Comparison of ENCODE assay signal across 1 cellular context in the genomic region with DNA sequence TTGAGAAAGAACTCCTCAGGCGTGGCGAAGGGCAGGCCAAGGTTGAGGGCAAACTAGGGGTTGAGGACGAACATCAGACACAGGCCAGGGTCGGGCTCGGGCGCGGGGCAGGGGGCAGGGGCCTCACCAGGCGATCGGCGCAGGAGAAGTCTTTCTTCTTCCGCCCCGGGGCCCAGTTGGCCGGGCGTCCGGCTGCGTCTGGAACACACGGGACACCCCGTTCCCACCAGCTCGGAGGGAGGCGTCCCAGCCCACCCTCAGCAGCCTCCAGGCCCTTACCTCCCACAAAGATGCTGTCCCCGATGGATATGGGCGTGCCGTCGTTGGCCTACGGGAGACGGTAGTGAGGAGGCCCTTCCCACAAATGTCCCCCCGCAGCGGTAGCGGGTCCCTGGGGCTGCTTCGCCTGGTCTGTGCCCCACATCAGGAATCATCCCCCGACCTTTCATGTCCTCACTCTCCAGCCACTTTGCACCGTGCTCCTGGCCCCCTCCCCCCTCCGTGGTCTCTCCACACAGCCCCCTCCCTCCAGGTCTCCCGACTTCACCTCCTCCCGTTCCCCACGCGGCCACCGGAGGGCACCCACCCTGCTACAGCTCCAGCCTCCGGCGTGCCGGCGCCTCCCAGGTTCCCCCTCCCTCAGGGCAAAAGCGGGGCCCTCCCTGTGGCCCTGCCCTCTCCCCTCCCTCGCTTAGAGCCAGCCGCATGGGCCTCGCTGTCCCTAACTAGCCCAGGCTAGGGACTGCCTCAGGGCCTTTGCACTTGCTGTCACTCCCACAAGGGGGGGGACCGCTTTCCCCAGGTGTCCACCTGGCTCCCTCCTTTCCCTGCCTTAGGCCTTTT.
TF ChIP-seq lines count a peak whose summit lies in the region.

No MANE protein-coding gene starts in this region.

TF ChIP-seq in HEK293, 187 proteins besides CTCF, POLR2A, EP300 and RAD21 (continued from another document and continues in another):
- TF ChIP-seq ZBTB1 (tag by site-specific recombination; IDR thresholded peaks at IDR 0.05) (no peak), ZNF624 (tag by site-specific recombination; IDR thresholded peaks at IDR 0.05) (no peak), ZNF626 (tag by site-specific recombination; IDR thresholded peaks at IDR 0.05) (no peak), ZNF510 (tag by site-specific recombination; IDR thresholded peaks at IDR 0.05; ENCODE audit: insufficient replicate concordance) (no peak), ZNF621 (tag by site-specific recombination; IDR thresholded peaks at IDR 0.05) (no peak), ZBTB17 (tag by site-specific recombination; IDR thresholded peaks at IDR 0.05) (no peak), SP3 (tag by site-specific recombination; IDR thresholded peaks at IDR 0.05) (peak; percentile 23; the same call in 1 of the 2 replicates), ZBTB8A (tag by site-specific recombination; IDR thresholded peaks at IDR 0.05) (0 out of 2 replicates have a peak, but pooled peaks have one; percentile 26), ZBTB48 (tag by site-specific recombination; IDR thresholded peaks at IDR 0.05) (0 out of 2 replicates have a peak, but pooled peaks have one; percentile 26), ZNF214 (tag by site-specific recombination; IDR thresholded peaks at IDR 0.05; ENCODE audit: borderline replicate concordance) (no peak), ZNF785 (tag by site-specific recombination; IDR thresholded peaks at IDR 0.05) (no peak), ZNF24 (tag by site-specific recombination; IDR thresholded peaks at IDR 0.05) (no peak), ZNF585B (tag by site-specific recombination; IDR thresholded peaks at IDR 0.05) (no peak), ZIC2 (tag by site-specific recombination; IDR thresholded peaks at IDR 0.05) (no peak), ZNF658 (tag by site-specific recombination; IDR thresholded peaks at IDR 0.05) (no peak), ZXDB (tag by site-specific recombination; IDR thresholded peaks at IDR 0.05) (0 out of 2 replicates have a peak, but pooled peaks have one; percentile 29), ZNF423 (tag by site-specific recombination; IDR thresholded peaks at IDR 0.05) (no peak), ZNF747 (tag by site-specific recombination; IDR thresholded peaks at IDR 0.05) (no peak), TCF7L2 (IDR thresholded peaks at IDR 0.05; ENCODE audit: borderline replicate concordance, low read depth, low read length) (no peak), REPIN1 (tag by site-specific recombination; IDR thresholded peaks at IDR 0.05; ENCODE audit: low read depth) (no peak), KLF16 (tag by site-specific recombination; IDR thresholded peaks at IDR 0.05) (no peak; the same call in 1 of the 2 replicates), ZBTB20 (tag by site-specific recombination; IDR thresholded peaks at IDR 0.05) (no peak), ZNF19 (tag by site-specific recombination; IDR thresholded peaks at IDR 0.05; ENCODE audit: low read depth) (no peak), ZNF175 (tag by site-specific recombination; IDR thresholded peaks at IDR 0.05) (no peak), ZNF140 (tag by site-specific recombination; IDR thresholded peaks at IDR 0.05) (no peak), ZNF529 (tag by site-specific recombination; IDR thresholded peaks at IDR 0.05; ENCODE audit: insufficient replicate concordance) (no peak), ZNF292 (tag by site-specific recombination; IDR thresholded peaks at IDR 0.05; ENCODE audit: borderline replicate concordance, low read depth) (no peak), ZNF521 (tag by site-specific recombination; IDR thresholded peaks at IDR 0.05) (no peak), ZNF600 (tag by site-specific recombination; IDR thresholded peaks at IDR 0.05) (no peak), ZFP69B (tag by site-specific recombination; IDR thresholded peaks at IDR 0.05) (0 out of 2 replicates have a peak, but pooled peaks have one; percentile 79), ZNF391 (tag by site-specific recombination; IDR thresholded peaks at IDR 0.05; ENCODE audit: borderline replicate concordance, low read depth) (no peak), ZNF660 (tag by site-specific recombination; IDR thresholded peaks at IDR 0.05) (no peak), ZNF302 (tag by site-specific recombination; IDR thresholded peaks at IDR 0.05; ENCODE audit: low read depth) (no peak), ZNF76 (tag by site-specific recombination; IDR thresholded peaks at IDR 0.05; ENCODE audit: borderline replicate concordance, low read depth) (no peak), ZNF558 (tag by site-specific recombination; IDR thresholded peaks at IDR 0.05) (no peak), WT1 (tag by site-specific recombination; IDR thresholded peaks at IDR 0.05) (peak; percentile 52; the same call in 1 of the 2 replicates), ZNF133 (tag by site-specific recombination; IDR thresholded peaks at IDR 0.05) (no peak), TRIM28 (IDR thresholded peaks at IDR 0.05; ENCODE audit: borderline replicate concordance, low read length) (no peak), ZNF48 (tag by site-specific recombination; IDR thresholded peaks at IDR 0.05) (no peak), SETDB1 (IDR thresholded peaks at IDR 0.05; ENCODE audit: insufficient read length, low read length) (no peak), ZNF174 (tag by site-specific recombination; IDR thresholded peaks at IDR 0.05) (no peak)
- TF ChIP-seq, protein P1, sequence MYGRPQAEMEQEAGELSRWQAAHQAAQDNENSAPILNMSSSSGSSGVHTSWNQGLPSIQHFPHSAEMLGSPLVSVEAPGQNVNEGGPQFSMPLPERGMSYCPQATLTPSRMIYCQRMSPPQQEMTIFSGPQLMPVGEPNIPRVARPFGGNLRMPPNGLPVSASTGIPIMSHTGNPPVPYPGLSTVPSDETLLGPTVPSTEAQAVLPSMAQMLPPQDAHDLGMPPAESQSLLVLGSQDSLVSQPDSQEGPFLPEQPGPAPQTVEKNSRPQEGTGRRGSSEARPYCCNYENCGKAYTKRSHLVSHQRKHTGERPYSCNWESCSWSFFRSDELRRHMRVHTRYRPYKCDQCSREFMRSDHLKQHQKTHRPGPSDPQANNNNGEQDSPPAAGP (tag by site-specific recombination; IDR thresholded peaks at IDR 0.05) = peak; percentile 87
- TF ChIP-seq, protein P2, sequence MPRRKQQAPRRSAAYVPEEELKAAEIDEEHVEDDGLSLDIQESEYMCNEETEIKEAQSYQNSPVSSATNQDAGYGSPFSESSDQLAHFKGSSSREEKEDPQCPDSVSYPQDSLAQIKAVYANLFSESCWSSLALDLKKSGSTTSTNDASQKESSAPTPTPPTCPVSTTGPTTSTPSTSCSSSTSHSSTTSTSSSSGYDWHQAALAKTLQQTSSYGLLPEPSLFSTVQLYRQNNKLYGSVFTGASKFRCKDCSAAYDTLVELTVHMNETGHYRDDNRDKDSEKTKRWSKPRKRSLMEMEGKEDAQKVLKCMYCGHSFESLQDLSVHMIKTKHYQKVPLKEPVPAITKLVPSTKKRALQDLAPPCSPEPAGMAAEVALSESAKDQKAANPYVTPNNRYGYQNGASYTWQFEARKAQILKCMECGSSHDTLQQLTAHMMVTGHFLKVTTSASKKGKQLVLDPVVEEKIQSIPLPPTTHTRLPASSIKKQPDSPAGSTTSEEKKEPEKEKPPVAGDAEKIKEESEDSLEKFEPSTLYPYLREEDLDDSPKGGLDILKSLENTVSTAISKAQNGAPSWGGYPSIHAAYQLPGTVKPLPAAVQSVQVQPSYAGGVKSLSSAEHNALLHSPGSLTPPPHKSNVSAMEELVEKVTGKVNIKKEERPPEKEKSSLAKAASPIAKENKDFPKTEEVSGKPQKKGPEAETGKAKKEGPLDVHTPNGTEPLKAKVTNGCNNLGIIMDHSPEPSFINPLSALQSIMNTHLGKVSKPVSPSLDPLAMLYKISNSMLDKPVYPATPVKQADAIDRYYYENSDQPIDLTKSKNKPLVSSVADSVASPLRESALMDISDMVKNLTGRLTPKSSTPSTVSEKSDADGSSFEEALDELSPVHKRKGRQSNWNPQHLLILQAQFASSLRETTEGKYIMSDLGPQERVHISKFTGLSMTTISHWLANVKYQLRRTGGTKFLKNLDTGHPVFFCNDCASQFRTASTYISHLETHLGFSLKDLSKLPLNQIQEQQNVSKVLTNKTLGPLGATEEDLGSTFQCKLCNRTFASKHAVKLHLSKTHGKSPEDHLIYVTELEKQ (tag by site-specific recombination; IDR thresholded peaks at IDR 0.05; ENCODE audit: borderline replicate concordance) = no peak; the same call in 1 of the 2 replicates
- TF ChIP-seq, protein P3, sequence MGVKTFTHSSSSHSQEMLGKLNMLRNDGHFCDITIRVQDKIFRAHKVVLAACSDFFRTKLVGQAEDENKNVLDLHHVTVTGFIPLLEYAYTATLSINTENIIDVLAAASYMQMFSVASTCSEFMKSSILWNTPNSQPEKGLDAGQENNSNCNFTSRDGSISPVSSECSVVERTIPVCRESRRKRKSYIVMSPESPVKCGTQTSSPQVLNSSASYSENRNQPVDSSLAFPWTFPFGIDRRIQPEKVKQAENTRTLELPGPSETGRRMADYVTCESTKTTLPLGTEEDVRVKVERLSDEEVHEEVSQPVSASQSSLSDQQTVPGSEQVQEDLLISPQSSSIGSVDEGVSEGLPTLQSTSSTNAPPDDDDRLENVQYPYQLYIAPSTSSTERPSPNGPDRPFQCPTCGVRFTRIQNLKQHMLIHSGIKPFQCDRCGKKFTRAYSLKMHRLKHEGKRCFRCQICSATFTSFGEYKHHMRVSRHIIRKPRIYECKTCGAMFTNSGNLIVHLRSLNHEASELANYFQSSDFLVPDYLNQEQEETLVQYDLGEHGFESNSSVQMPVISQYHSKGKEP (tag by site-specific recombination; IDR thresholded peaks at IDR 0.05) = no peak
- TF ChIP-seq, protein P4, sequence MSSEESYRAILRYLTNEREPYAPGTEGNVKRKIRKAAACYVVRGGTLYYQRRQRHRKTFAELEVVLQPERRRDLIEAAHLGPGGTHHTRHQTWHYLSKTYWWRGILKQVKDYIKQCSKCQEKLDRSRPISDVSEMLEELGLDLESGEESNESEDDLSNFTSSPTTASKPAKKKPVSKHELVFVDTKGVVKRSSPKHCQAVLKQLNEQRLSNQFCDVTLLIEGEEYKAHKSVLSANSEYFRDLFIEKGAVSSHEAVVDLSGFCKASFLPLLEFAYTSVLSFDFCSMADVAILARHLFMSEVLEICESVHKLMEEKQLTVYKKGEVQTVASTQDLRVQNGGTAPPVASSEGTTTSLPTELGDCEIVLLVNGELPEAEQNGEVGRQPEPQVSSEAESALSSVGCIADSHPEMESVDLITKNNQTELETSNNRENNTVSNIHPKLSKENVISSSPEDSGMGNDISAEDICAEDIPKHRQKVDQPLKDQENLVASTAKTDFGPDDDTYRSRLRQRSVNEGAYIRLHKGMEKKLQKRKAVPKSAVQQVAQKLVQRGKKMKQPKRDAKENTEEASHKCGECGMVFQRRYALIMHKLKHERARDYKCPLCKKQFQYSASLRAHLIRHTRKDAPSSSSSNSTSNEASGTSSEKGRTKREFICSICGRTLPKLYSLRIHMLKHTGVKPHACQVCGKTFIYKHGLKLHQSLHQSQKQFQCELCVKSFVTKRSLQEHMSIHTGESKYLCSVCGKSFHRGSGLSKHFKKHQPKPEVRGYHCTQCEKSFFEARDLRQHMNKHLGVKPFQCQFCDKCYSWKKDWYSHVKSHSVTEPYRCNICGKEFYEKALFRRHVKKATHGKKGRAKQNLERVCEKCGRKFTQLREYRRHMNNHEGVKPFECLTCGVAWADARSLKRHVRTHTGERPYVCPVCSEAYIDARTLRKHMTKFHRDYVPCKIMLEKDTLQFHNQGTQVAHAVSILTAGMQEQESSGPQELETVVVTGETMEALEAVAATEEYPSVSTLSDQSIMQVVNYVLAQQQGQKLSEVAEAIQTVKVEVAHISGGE (tag by site-specific recombination; conservative IDR thresholded peaks at IDR 0.05; ENCODE audit: low read depth) = no peak
- TF ChIP-seq, protein P5, sequence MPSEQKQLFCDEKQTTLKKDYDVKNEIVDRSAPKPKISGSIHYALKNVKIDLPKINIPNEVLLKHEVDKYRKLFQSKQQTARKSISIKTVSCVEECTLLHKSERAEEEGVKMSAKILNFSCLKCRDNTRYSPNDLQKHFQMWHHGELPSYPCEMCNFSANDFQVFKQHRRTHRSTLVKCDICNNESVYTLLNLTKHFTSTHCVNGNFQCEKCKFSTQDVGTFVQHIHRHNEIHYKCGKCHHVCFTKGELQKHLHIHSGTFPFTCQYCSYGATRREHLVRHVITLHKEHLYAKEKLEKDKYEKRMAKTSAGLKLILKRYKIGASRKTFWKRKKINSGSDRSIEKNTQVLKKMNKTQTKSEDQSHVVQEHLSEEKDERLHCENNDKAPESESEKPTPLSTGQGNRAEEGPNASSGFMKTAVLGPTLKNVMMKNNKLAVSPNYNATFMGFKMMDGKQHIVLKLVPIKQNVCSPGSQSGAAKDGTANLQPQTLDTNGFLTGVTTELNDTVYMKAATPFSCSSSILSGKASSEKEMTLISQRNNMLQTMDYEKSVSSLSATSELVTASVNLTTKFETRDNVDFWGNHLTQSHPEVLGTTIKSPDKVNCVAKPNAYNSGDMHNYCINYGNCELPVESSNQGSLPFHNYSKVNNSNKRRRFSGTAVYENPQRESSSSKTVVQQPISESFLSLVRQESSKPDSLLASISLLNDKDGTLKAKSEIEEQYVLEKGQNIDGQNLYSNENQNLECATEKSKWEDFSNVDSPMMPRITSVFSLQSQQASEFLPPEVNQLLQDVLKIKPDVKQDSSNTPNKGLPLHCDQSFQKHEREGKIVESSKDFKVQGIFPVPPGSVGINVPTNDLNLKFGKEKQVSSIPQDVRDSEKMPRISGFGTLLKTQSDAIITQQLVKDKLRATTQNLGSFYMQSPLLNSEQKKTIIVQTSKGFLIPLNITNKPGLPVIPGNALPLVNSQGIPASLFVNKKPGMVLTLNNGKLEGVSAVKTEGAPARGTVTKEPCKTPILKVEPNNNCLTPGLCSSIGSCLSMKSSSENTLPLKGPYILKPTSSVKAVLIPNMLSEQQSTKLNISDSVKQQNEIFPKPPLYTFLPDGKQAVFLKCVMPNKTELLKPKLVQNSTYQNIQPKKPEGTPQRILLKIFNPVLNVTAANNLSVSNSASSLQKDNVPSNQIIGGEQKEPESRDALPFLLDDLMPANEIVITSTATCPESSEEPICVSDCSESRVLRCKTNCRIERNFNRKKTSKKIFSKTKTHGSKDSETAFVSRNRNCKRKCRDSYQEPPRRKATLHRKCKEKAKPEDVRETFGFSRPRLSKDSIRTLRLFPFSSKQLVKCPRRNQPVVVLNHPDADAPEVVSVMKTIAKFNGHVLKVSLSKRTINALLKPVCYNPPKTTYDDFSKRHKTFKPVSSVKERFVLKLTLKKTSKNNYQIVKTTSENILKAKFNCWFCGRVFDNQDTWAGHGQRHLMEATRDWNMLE (tag by site-specific recombination; conservative IDR thresholded peaks at IDR 0.05; ENCODE audit: low read depth) = no peak
- TF ChIP-seq, protein P6, sequence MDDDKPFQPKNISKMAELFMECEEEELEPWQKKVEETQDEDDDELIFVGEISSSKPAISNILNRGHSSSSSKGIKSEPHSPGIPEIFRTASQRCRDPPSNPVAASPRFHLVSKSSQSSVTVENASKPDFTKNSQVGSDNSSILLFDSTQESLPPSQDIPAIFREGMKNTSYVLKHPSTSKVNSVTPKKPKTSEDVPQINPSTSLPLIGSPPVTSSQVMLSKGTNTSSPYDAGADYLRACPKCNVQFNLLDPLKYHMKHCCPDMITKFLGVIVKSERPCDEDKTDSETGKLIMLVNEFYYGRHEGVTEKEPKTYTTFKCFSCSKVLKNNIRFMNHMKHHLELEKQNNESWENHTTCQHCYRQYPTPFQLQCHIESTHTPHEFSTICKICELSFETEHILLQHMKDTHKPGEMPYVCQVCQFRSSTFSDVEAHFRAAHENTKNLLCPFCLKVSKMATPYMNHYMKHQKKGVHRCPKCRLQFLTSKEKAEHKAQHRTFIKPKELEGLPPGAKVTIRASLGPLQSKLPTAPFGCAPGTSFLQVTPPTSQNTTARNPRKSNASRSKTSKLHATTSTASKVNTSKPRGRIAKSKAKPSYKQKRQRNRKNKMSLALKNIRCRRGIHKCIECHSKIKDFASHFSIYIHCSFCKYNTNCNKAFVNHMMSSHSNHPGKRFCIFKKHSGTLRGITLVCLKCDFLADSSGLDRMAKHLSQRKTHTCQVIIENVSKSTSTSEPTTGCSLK (tag by site-specific recombination; IDR thresholded peaks at IDR 0.05) = no peak
